Comparison of ENCODE assay signal across 2 cellular contexts in the genomic region with DNA sequence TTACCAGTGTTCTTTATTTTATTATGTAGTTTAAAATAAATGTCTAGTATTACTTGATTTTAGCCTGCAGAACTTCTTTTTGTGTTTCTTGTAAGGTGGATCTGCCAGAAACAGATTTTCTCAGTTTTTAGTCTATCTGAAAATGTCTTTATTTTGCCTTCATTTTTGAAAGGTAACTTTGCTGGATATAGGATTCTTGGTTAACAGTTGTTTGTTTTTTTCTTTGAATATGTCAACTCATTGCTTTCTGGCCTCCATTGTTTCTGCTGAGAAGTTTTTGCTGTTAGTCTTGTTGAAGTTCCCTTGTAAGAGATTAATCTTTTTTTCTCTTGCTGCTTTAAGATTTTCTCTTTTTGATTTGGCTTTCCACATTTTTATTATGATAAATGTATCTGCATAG.
TF ChIP-seq lines count a peak whose summit lies in the region.

No MANE protein-coding gene starts in this region.

TF ChIP-seq in HEK293, 187 proteins besides CTCF, POLR2A, EP300 and RAD21 (continued from another document):
- no peak for TF ChIP-seq ZNF248 (tag by site-specific recombination; IDR thresholded peaks at IDR 0.05)

TF ChIP-seq in K562, 482 proteins besides CTCF, POLR2A, EP300 and RAD21 (continued from another document):
- TF ChIP-seq, protein P1, sequence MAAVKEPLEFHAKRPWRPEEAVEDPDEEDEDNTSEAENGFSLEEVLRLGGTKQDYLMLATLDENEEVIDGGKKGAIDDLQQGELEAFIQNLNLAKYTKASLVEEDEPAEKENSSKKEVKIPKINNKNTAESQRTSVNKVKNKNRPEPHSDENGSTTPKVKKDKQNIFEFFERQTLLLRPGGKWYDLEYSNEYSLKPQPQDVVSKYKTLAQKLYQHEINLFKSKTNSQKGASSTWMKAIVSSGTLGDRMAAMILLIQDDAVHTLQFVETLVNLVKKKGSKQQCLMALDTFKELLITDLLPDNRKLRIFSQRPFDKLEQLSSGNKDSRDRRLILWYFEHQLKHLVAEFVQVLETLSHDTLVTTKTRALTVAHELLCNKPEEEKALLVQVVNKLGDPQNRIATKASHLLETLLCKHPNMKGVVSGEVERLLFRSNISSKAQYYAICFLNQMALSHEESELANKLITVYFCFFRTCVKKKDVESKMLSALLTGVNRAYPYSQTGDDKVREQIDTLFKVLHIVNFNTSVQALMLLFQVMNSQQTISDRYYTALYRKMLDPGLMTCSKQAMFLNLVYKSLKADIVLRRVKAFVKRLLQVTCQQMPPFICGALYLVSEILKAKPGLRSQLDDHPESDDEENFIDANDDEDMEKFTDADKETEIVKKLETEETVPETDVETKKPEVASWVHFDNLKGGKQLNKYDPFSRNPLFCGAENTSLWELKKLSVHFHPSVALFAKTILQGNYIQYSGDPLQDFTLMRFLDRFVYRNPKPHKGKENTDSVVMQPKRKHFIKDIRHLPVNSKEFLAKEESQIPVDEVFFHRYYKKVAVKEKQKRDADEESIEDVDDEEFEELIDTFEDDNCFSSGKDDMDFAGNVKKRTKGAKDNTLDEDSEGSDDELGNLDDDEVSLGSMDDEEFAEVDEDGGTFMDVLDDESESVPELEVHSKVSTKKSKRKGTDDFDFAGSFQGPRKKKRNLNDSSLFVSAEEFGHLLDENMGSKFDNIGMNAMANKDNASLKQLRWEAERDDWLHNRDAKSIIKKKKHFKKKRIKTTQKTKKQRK (IDR thresholded peaks at IDR 0.05; ENCODE audit: borderline replicate concordance, low read depth, low read length): no peak
- TF ChIP-seq HSF4 (CRISPR knock-in tag; IDR thresholded peaks at IDR 0.05; ENCODE audit: borderline replicate concordance) (no peak), ZNF316 (IDR thresholded peaks at IDR 0.05) (0 out of 2 replicates have a peak, but pooled peaks have one; percentile 23), C11orf30 (IDR thresholded peaks at IDR 0.05; ENCODE audit: low read depth) (peak; percentile 7; the same call in 1 of the 2 replicates)
TF ChIP-seq in K562: peak in this region for 3.
